ENCODE assay signal across 22 cellular contexts in genomic region chr1:75127916-75128717, GRCh38. TPM values are rescaled to one million over a fixed set of nuclear protein-coding genes. Genes with fewer than 3 reads are reported as not detected.
DNase-seq lines count a peak whose midpoint lies in the region; ATAC-seq, FAIRE-seq and TF ChIP-seq lines count a peak whose summit lies in the region.
"Had no signal": no experiment of that assay in that cellular context is flagged by ENCODE, and none has a peak within 500 bp of the region (broad histone marks: within the 10 kb centered on the region; RNA-seq: fewer than 3 reads in every experiment).

No MANE protein-coding gene starts in this region.

- H3K79me2 ChIP-seq in endothelial cell of umbilical vein (ENCODE audit: control insufficient read depth, insufficient read depth, low read length) = no peaks in the 10 kb centered on the region
- H3K79me2 ChIP-seq in osteoblast (ENCODE audit: insufficient read depth, low read length) = no peaks in the 10 kb centered on the region

- intact Hi-C loops in endothelial cell of umbilical vein (cut with micrococcal nuclease) = no loop called here

- H3K27ac Mint-ChIP-seq in activated T-cell treated with anti-CD3 and anti-CD28 coated beads, Interleukin-2, amount 50 U/mL, for 72 hours = peak overlapping the region; percentile 19

- H3K4me2 ChIP-seq in endothelial cell of umbilical vein (ENCODE audit: insufficient read depth, low read length) (no peak overlapping the region), osteoblast (ENCODE audit: insufficient read depth, low read length) (no peak overlapping the region)

- TF ChIP-seq POLR2A in endothelial cell of umbilical vein (IDR thresholded peaks at IDR 0.05; ENCODE audit: low read depth, low read length) = no peak

- H3K4me3 Mint-ChIP-seq in activated T-cell treated with anti-CD3 and anti-CD28 coated beads, Interleukin-2, amount 50 U/mL, for 72 hours = no peak overlapping the region
- H3K4me3 Mint-ChIP-seq in activated T-cell treated with anti-CD3 and anti-CD28 coated beads, Interleukin-2, amount 50 U/mL, for 4 hours = no peak overlapping the region

- peaks cover 0 to 2% of the 10 kb centered on the region in 2 donors for H3K9me3 Mint-ChIP-seq in activated T-cell treated with anti-CD3 and anti-CD28 coated beads, Interleukin-2, amount 50 U/mL, for 72 hours
- peaks cover 3% of the 10 kb centered on the region for H3K9me3 Mint-ChIP-seq in activated T-cell treated with anti-CD3 and anti-CD28 coated beads, Interleukin-2, amount 50 U/mL, for 4 hours

- no TSS peak for BruUV-seq in endothelial cell of umbilical vein (replicated peaks; lab: Mats Ljungman, UMichigan)

- H3K36me3 Mint-ChIP-seq in activated T-cell treated with anti-CD3 and anti-CD28 coated beads, Interleukin-2, amount 50 U/mL, for 72 hours (ENCODE audit: insufficient read depth in 2 of 2) = peaks cover 0 to 10% of the 10 kb centered on the region in 2 donors
- H3K36me3 Mint-ChIP-seq in activated T-cell treated with anti-CD3 and anti-CD28 coated beads, Interleukin-2, amount 50 U/mL, for 4 hours (ENCODE audit: insufficient read depth) = no peaks in the 10 kb centered on the region

- POLR2A ChIA-PET in endothelial cell of umbilical vein (lab: Charles Lee) = no interaction called here

- dilution Hi-C loops in endothelial cell of umbilical vein (cut with MboI; ENCODE audit: extremely low pct_ligation_motif_present, low sequenced_read_pairs) = no loop called here

- H3K4me1 Mint-ChIP-seq in activated T-cell treated with anti-CD3 and anti-CD28 coated beads, Interleukin-2, amount 50 U/mL, for 72 hours (ENCODE audit: low read depth) = peaks cover 7% of the 10 kb centered on the region
- no peaks in the 10 kb centered on the region for H3K4me1 Mint-ChIP-seq in activated T-cell treated with anti-CD3 and anti-CD28 coated beads, Interleukin-2, amount 50 U/mL, for 4 hours (ENCODE audit: low read depth)

- CTCF ChIA-PET in endothelial cell of umbilical vein (lab: Charles Lee) = no interaction called here

- H3K36me3 ChIP-seq in endothelial cell of umbilical vein (ENCODE audit: control insufficient read depth in 2 of 2, extremely low read depth in 1 of 2, insufficient read depth in 2 of 2, low read length in 2 of 2) (no peaks in the 10 kb centered on the region), osteoblast (ENCODE audit: insufficient read depth, low read length) (no peaks in the 10 kb centered on the region)

- no peak for ATAC-seq in activated T-cell treated with anti-CD3 and anti-CD28 coated beads, Interleukin-2, amount 50 U/mL, for 72 hours (replicated peaks in 1 of 2)
- ATAC-seq in activated T-cell treated with anti-CD3 and anti-CD28 coated beads, Interleukin-2, amount 50 U/mL, for 4 hours = no peak
- ATAC-seq in GM21619 (IDR thresholded peaks at IDR 0.05; ENCODE audit: unreplicated experiment) = no peak
- ATAC-seq: HCT116 had no signal

- H3K27me3 Mint-ChIP-seq in activated T-cell treated with anti-CD3 and anti-CD28 coated beads, Interleukin-2, amount 50 U/mL, for 72 hours (ENCODE audit: low read depth) = peaks cover 73% of the 10 kb centered on the region
- H3K27me3 Mint-ChIP-seq in activated T-cell treated with anti-CD3 and anti-CD28 coated beads, Interleukin-2, amount 50 U/mL, for 4 hours (ENCODE audit: low read depth) = peaks cover 76% of the 10 kb centered on the region

- H3K9me3 ChIP-seq in endothelial cell of umbilical vein (replicated peaks; ENCODE audit: control insufficient read depth, insufficient read depth, low read length) (no peaks in the 10 kb centered on the region), osteoblast (ENCODE audit: low read depth, low read length) (no peaks in the 10 kb centered on the region)

- FAIRE-seq in endothelial cell of umbilical vein (lab: Jason Lieb, UNC) = no peak
- FAIRE-seq: D721Med, RCC 7860 had no signal

- no peak for DNase-seq in activated T-cell treated with anti-CD3 and anti-CD28 coated beads, Interleukin-2, amount 50 U/mL, for 72 hours
- DNase-seq in activated T-cell treated with anti-CD3 and anti-CD28 coated beads, Interleukin-2, amount 50 U/mL, for 4 hours = no peak
- DNase-seq in HFF-Myc (ENCODE audit: extremely low read depth, low read depth) (no peak), endothelial cell of umbilical vein (ENCODE audit: low read depth, low spot score) (no peak), osteoblast (ENCODE audit: insufficient read length, low spot score, missing footprints) (peak; percentile 68)
- no peak for DNase-seq in activated CD4-positive, alpha-beta T cell treated with anti-CD3 and anti-CD28 coated beads for 1 hour
- no peak for DNase-seq in stimulated activated CD4-positive, alpha-beta T cell treated with anti-CD3 and anti-CD28 coated beads, Interleukin-12 subunit alpha, Interleukin-12 subunit beta, amount 100 ng/mL, for 4 hours
- DNase-seq: KG1, NCI-H1417 treated with DMSO at 0.1 percent for 48 hours, NCI-H187 treated with DMSO at 0.1 percent for 48 hours, NCI-H2227 treated with DMSO at 0.1 percent for 48 hours, NCI-H510A treated with DMSO at 0.1 percent for 48 hours, NCI-H774, Right ventricle myocardium superior had no signal

- H2AFZ ChIP-seq in endothelial cell of umbilical vein (ENCODE audit: low read depth, low read length) = no peak overlapping the region
- no peak overlapping the region for H2AFZ ChIP-seq in osteoblast (ENCODE audit: low read length)

- TF ChIP-seq CTCF in HFF-Myc (IDR thresholded peaks at IDR 0.05; ENCODE audit: low read depth, low read length, missing control alignments) (peak; percentile 19), endothelial cell of umbilical vein (IDR thresholded peaks at IDR 0.05; ENCODE audit: extremely low read depth in 1 of 2, insufficient read depth in 1 of 2, low read depth in 1 of 2, low read length in 2 of 2) (no peak), osteoblast (IDR thresholded peaks at IDR 0.05; ENCODE audit: extremely low read depth, low read depth, low read length) (no peak)

- H4K20me1 ChIP-seq in endothelial cell of umbilical vein (replicated peaks; ENCODE audit: control insufficient read depth, extremely low read depth, insufficient read depth, low read length) (no peaks in the 10 kb centered on the region), osteoblast (ENCODE audit: insufficient read depth, low read length) (no peaks in the 10 kb centered on the region)

- no peak overlapping the region for H3K9ac ChIP-seq in endothelial cell of umbilical vein (replicated peaks; ENCODE audit: extremely low read depth, insufficient read depth, low read length)

- H3K27me3 ChIP-seq in endothelial cell of umbilical vein (ENCODE audit: control insufficient read depth in 2 of 2, insufficient read depth in 2 of 2, low read length in 2 of 2) = peaks cover 86 to 98% of the 10 kb centered on the region in 2 experiments
- H3K27me3 ChIP-seq in osteoblast (ENCODE audit: insufficient read depth, low read length) = peaks cover 68% of the 10 kb centered on the region

- H3K4me1 ChIP-seq in endothelial cell of umbilical vein (ENCODE audit: control insufficient read depth, extremely low read depth, insufficient read depth, low read length) (no peaks in the 10 kb centered on the region), osteoblast (ENCODE audit: insufficient read depth, low read length) (no peaks in the 10 kb centered on the region)

- H3K27ac ChIP-seq in endothelial cell of umbilical vein (ENCODE audit: insufficient read depth, low read depth, low read length) (no peak overlapping the region), osteoblast (ENCODE audit: low read depth, low read length) (no peak overlapping the region)
- H3K27ac ChIP-seq: 22Rv1, SK-N-MC had no signal

- no peak overlapping the region for H3K4me3 ChIP-seq in HFF-Myc (replicated peaks; ENCODE audit: low read depth, low read length)
- H3K4me3 ChIP-seq in endothelial cell of umbilical vein (replicated peaks in 1 of 3; ENCODE audit: insufficient read depth in 1 of 3, low read depth in 1 of 3, low read length in 3 of 3) = no peak overlapping the region
- no peak overlapping the region for H3K4me3 ChIP-seq in osteoblast (ENCODE audit: insufficient read depth, low read length)
- H3K4me3 ChIP-seq: SK-N-MC had no signal

- no peaks in the 10 kb centered on the region for H3K9me1 ChIP-seq in endothelial cell of umbilical vein (replicated peaks; ENCODE audit: control insufficient read depth, extremely low read depth, insufficient read depth, low read length)

TF ChIP-seq in endothelial cell of umbilical vein, 7 proteins besides CTCF, POLR2A, EP300 and RAD21:
- TF ChIP-seq EZH2 (IDR thresholded peaks at IDR 0.05; ENCODE audit: borderline replicate concordance, low read depth, low read length, severe bottlenecking) (peak; percentile 65), MYC (IDR thresholded peaks at IDR 0.05; ENCODE audit: low read depth, low read length) (no peak), MAX (IDR thresholded peaks at IDR 0.05; ENCODE audit: insufficient read depth, insufficient read length) (no peak), POLR2AphosphoS5 (IDR thresholded peaks at IDR 0.05; ENCODE audit: insufficient read depth, low read depth, low read length) (no peak), JUN (IDR thresholded peaks at IDR 0.05; ENCODE audit: borderline replicate concordance, insufficient read depth, insufficient read length, low read depth) (no peak)

RNA-seq across cellular contexts. Expression of gene LHX8, which starts 6.1 kb away (rescaled TPM):
- not detected for total RNA-seq in activated T-cell treated with anti-CD3 and anti-CD28 coated beads, Interleukin-2, amount 50 U/mL, for 72 hours
- total RNA-seq in activated T-cell treated with anti-CD3 and anti-CD28 coated beads, Interleukin-2, amount 50 U/mL, for 4 hours = not detected
- total RNA-seq in endothelial cell of umbilical vein (not detected in 2 replicates), osteoblast (not detected in 2 replicates)
- polyA plus RNA-seq in endothelial cell of umbilical vein = not detected in 2 replicates
- polyA plus RNA-seq in endothelial cell of umbilical vein (2011; cell fraction: cytosol; rRNA removed) = not detected in 2 replicates
- not detected in 2 replicates for polyA plus RNA-seq in endothelial cell of umbilical vein (2011; cell fraction: nucleus; rRNA removed)
- not detected in 2 replicates for polyA plus RNA-seq in endothelial cell of umbilical vein (2012)
- not detected in 2 replicates for polyA minus RNA-seq in endothelial cell of umbilical vein
- not detected for polyA minus RNA-seq in endothelial cell of umbilical vein (2011; cell fraction: cytosol; rRNA and poly(A)+ RNA removed)
- polyA minus RNA-seq in endothelial cell of umbilical vein (2011; cell fraction: nucleus; rRNA and poly(A)+ RNA removed) = not detected in 2 replicates
- total RNA-seq: OCI-LY7, Right ventricle myocardium superior had no signal
- polyA plus RNA-seq: AG04450 had no signal
